In the genomic region with DNA sequence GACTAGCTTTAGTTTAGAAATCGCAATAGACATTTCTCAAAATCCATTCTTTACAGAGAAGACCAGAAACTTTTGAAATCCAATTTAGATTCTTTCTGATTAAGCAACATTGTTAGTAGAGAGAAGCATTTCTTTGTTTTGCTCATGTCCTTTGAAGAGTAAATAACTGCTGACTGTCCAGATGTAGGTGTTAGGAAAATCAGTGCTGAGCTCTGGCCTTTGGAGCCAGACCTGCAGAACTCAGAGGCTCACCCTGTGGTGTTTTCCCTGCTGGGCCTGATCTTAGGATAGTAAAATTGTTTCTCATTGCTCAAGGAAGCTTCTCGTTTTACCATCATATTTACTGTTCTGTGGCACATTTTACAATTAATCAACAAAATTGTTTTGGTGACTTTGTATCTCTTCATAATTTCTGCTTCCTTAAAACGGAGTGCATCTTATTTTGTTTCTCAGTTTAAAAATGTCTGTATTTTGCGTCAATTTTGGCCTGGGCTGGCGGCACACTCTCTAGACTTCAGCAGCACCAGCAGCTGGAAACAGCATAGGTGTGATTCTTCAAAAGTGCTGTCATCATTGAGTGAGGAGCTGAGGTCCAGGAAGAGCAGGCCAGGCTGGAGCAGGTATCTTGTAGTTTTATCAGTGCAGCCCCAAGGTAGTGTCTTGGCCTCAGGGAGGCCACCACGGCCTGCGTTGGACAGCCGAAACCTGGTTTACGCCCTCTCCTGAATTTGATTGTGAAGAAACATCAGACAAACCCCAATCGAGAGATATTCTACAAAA, we compare ENCODE assay signal across 34 cellular contexts.
"Had no signal": no experiment of that assay in that cellular context is flagged by ENCODE, and none has a peak within 500 bp of the region (broad histone marks: within the 10 kb centered on the region; RNA-seq: fewer than 3 reads in every experiment).

No MANE protein-coding gene starts in this region.

- H3K27me3 ChIP-seq: adrenal gland, body of pancreas, foreskin keratinocyte, gastrocnemius medialis had no signal

- H3K27ac Mint-ChIP-seq: activated CD4-positive, alpha-beta memory T cell treated with anti-CD3 and anti-CD28 coated beads, Interleukin-2, amount 10 ng/mL, durations not matched to agents 7 days and 5 days; activated CD4-positive, alpha-beta T cell treated with anti-CD3 and anti-CD28 coated beads, Interleukin-2, amount 10 ng/mL, durations not matched to agents 7 days and 5 days; activated CD8-positive, alpha-beta memory T cell treated with anti-CD3 and anti-CD28 coated beads, Interleukin-2, amount 10 ng/mL, durations not matched to agents 7 days and 5 days; activated naive CD4-positive, alpha-beta T cell treated with anti-CD3 and anti-CD28 coated beads for 36 hours; activated naive CD4-positive, alpha-beta T cell treated with anti-CD3 and anti-CD28 coated beads, Interleukin-2, amount 50 U/mL, for 24 hours; activated naive CD8-positive, alpha-beta T cell treated with anti-CD3 and anti-CD28 coated beads for 36 hours; activated naive CD8-positive, alpha-beta T cell treated with anti-CD3 and anti-CD28 coated beads, Interleukin-2, amount 50 U/mL, for 24 hours; activated T-helper 1 cell treated with anti-CD3 and anti-CD28 coated beads, Interleukin-12 subunit alpha, Interleukin-12 subunit beta, Interleukin-2, Interleukin-4 antibody, amounts not matched to agents 30 ng/mL and 10 ng/mL and 1 ng/mL, durations not matched to agents 14 hours and 24 hours and 36 hours; activated T-helper 2 cell treated with anti-CD3 and anti-CD28 coated beads, Interferon-gamma antibody, Interleukin-2, Interleukin-4, amounts not matched to agents 10 μg/mL and 5 μg/mL and 100 μg/mL, durations not matched to agents 14 hours and 24 hours and 36 hours; effector memory CD8-positive, alpha-beta T cell; WTC11 had no signal

- H3K27ac ChIP-seq: adrenal gland, body of pancreas, esophagus squamous epithelium, foreskin keratinocyte, gastrocnemius medialis, VCaP had no signal

- FAIRE-seq: colon, TTC549 had no signal

- H3K4me3 Mint-ChIP-seq: activated CD4-positive, alpha-beta memory T cell treated with anti-CD3 and anti-CD28 coated beads, Interleukin-2, amount 10 ng/mL, durations not matched to agents 7 days and 5 days; activated CD4-positive, alpha-beta T cell treated with anti-CD3 and anti-CD28 coated beads, Interleukin-2, amount 10 ng/mL, durations not matched to agents 7 days and 5 days; activated CD8-positive, alpha-beta memory T cell treated with anti-CD3 and anti-CD28 coated beads, Interleukin-2, amount 10 ng/mL, durations not matched to agents 7 days and 5 days; activated naive CD4-positive, alpha-beta T cell treated with anti-CD3 and anti-CD28 coated beads for 36 hours; activated naive CD4-positive, alpha-beta T cell treated with anti-CD3 and anti-CD28 coated beads, Interleukin-2, amount 50 U/mL, for 24 hours; activated naive CD8-positive, alpha-beta T cell treated with anti-CD3 and anti-CD28 coated beads for 36 hours; activated naive CD8-positive, alpha-beta T cell treated with anti-CD3 and anti-CD28 coated beads, Interleukin-2, amount 50 U/mL, for 24 hours; activated T-helper 1 cell treated with anti-CD3 and anti-CD28 coated beads, Interleukin-12 subunit alpha, Interleukin-12 subunit beta, Interleukin-2, Interleukin-4 antibody, amounts not matched to agents 30 ng/mL and 10 ng/mL and 1 ng/mL, durations not matched to agents 14 hours and 24 hours and 36 hours; effector memory CD8-positive, alpha-beta T cell; WTC11 had no signal

- DNase-seq: activated CD4-positive, alpha-beta memory T cell treated with anti-CD3 and anti-CD28 coated beads, Interleukin-2, amount 10 ng/mL, durations not matched to agents 7 days and 5 days; activated CD4-positive, alpha-beta T cell treated with anti-CD3 and anti-CD28 coated beads for 1 hour; activated CD4-positive, alpha-beta T cell treated with anti-CD3 and anti-CD28 coated beads for 4 hours; activated CD4-positive, alpha-beta T cell treated with anti-CD3 and anti-CD28 coated beads, Interleukin-2, amount 10 ng/mL, durations not matched to agents 7 days and 5 days; activated CD4-positive, alpha-beta T cell treated with anti-CD3 and anti-CD28 coated beads, Interleukin-2, amount 50 U/mL, for 4 hours; activated CD8-positive, alpha-beta memory T cell treated with anti-CD3 and anti-CD28 coated beads, Interleukin-2, amount 10 ng/mL, durations not matched to agents 7 days and 5 days; activated CD8-positive, alpha-beta memory T cell treated with anti-CD3 and anti-CD28 coated beads, Interleukin-2, amount 50 U/mL, for 4 hours; activated effector memory CD4-positive, alpha-beta T cell treated with anti-CD3 and anti-CD28 coated beads, Interleukin-2, amount 50 U/mL, for 16 hours; activated naive CD4-positive, alpha-beta T cell treated with anti-CD3 and anti-CD28 coated beads for 36 hours; activated naive CD8-positive, alpha-beta T cell treated with anti-CD3 and anti-CD28 coated beads for 36 hours; activated naive CD8-positive, alpha-beta T cell treated with anti-CD3 and anti-CD28 coated beads, Interleukin-2, amount 50 U/mL, for 24 hours; activated T-cell treated with anti-CD3 and anti-CD28 coated beads, Interleukin-2, amount 50 U/mL, for 1 hour; activated T-cell treated with anti-CD3 and anti-CD28 coated beads, Interleukin-2, amount 50 U/mL, for 48 hours; adrenal gland; amygdala; aorta; body of pancreas; caudate nucleus; cortex of kidney; dermis blood vessel endothelial cell; effector CD4-positive, alpha-beta T cell; effector memory CD8-positive, alpha-beta T cell; esophagus squamous epithelium; foreskin keratinocyte; gastrocnemius medialis; glutamatergic neuron; T-helper 2 cell had no signal

- H3K4me1 ChIP-seq: adrenal gland, body of pancreas, foreskin keratinocyte, gastrocnemius medialis had no signal

- H3K36me3 ChIP-seq: adrenal gland, esophagus squamous epithelium, gastrocnemius medialis had no signal

- H3K9me3 ChIP-seq: adrenal gland, body of pancreas, esophagus squamous epithelium, gastrocnemius medialis had no signal

- H3K9me3 Mint-ChIP-seq: activated CD4-positive, alpha-beta memory T cell treated with anti-CD3 and anti-CD28 coated beads, Interleukin-2, amount 10 ng/mL, durations not matched to agents 7 days and 5 days; activated CD4-positive, alpha-beta T cell treated with anti-CD3 and anti-CD28 coated beads, Interleukin-2, amount 10 ng/mL, durations not matched to agents 7 days and 5 days; activated naive CD4-positive, alpha-beta T cell treated with anti-CD3 and anti-CD28 coated beads for 36 hours; activated naive CD4-positive, alpha-beta T cell treated with anti-CD3 and anti-CD28 coated beads, Interleukin-2, amount 50 U/mL, for 24 hours; activated naive CD8-positive, alpha-beta T cell treated with anti-CD3 and anti-CD28 coated beads for 36 hours; activated naive CD8-positive, alpha-beta T cell treated with anti-CD3 and anti-CD28 coated beads, Interleukin-2, amount 50 U/mL, for 24 hours; activated T-helper 1 cell treated with anti-CD3 and anti-CD28 coated beads, Interleukin-12 subunit alpha, Interleukin-12 subunit beta, Interleukin-2, Interleukin-4 antibody, amounts not matched to agents 30 ng/mL and 10 ng/mL and 1 ng/mL, durations not matched to agents 14 hours and 24 hours and 36 hours; activated T-helper 2 cell treated with anti-CD3 and anti-CD28 coated beads, Interferon-gamma antibody, Interleukin-2, Interleukin-4, amounts not matched to agents 10 μg/mL and 5 μg/mL and 100 μg/mL, durations not matched to agents 14 hours and 24 hours and 36 hours; effector memory CD8-positive, alpha-beta T cell; WTC11 had no signal

- ATAC-seq: activated CD8-positive, alpha-beta memory T cell treated with anti-CD3 and anti-CD28 coated beads, Interleukin-2, amount 10 ng/mL, durations not matched to agents 7 days and 5 days; activated naive CD8-positive, alpha-beta T cell treated with anti-CD3 and anti-CD28 coated beads, Interleukin-2, amount 50 U/mL, for 24 hours; body of pancreas; effector memory CD8-positive, alpha-beta T cell; foreskin keratinocyte; gastrocnemius medialis; WTC11 had no signal

- H3K36me3 Mint-ChIP-seq: activated CD8-positive, alpha-beta memory T cell treated with anti-CD3 and anti-CD28 coated beads, Interleukin-2, amount 10 ng/mL, durations not matched to agents 7 days and 5 days; activated naive CD4-positive, alpha-beta T cell treated with anti-CD3 and anti-CD28 coated beads, Interleukin-2, amount 50 U/mL, for 24 hours; activated naive CD8-positive, alpha-beta T cell treated with anti-CD3 and anti-CD28 coated beads for 36 hours; WTC11 had no signal

- H3K4me3 ChIP-seq: adrenal gland, body of pancreas, esophagus squamous epithelium, gastrocnemius medialis had no signal
